In the genomic region with DNA sequence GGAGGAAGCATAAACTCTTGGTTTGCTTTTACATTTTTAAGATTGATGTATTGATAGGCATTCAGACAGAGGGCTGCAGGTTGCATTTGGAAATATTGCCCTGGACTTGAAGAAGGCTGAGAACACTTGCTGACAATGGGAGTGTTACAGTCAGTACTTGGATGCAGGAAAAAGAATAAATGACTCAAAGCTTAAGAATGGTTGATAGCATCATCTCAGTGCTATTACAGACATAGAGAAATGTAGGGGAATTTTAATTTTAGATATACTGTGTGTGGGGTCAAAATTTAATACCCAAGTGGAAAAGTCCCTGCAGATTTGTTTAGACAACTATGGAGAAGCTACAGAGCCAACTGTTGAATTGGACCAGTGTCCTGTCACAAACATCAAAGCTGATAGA, we compare ENCODE assay signal across 20 cellular contexts.
"Had no signal": no experiment of that assay in that cellular context is flagged by ENCODE, and none has a peak within 500 bp of the region (broad histone marks: within the 10 kb centered on the region; RNA-seq: fewer than 3 reads in every experiment).

No MANE protein-coding gene starts in this region.

- H3K9me3 ChIP-seq: gastroesophageal sphincter, heart right ventricle, transverse colon had no signal

- H3K36me3 ChIP-seq: gastroesophageal sphincter, heart right ventricle, transverse colon had no signal

- H3K4me3 ChIP-seq: coronary artery, gastroesophageal sphincter, heart right ventricle, lung, transverse colon had no signal

- H3K4me1 ChIP-seq: gastroesophageal sphincter, heart right ventricle, transverse colon had no signal

- H3K4me1 Mint-ChIP-seq: activated CD4-positive, alpha-beta T cell treated with anti-CD3 and anti-CD28 coated beads, Interleukin-2, amount 10 ng/mL, durations not matched to agents 24 days and 14 days; activated naive CD8-positive, alpha-beta T cell treated with anti-CD3 and anti-CD28 coated beads, Interleukin-2, amount 10 ng/mL, durations not matched to agents 7 days and 5 days; activated T-helper 17 cell treated with anti-CD3 and anti-CD28 coated beads, Interleukin-2, amount 50 U/mL, for 72 hours; nephron had no signal

- H3K27me3 ChIP-seq: gastroesophageal sphincter, heart right ventricle, transverse colon had no signal

- DNase-seq: activated CD4-positive, alpha-beta T cell treated with anti-CD3 and anti-CD28 coated beads, Interleukin-2, amount 10 ng/mL, durations not matched to agents 24 days and 14 days; activated CD8-positive, alpha-beta T cell treated with anti-CD3 and anti-CD28 coated beads for 36 hours; activated naive CD4-positive, alpha-beta T cell; activated naive CD8-positive, alpha-beta T cell treated with anti-CD3 and anti-CD28 coated beads, Interleukin-2, amount 10 ng/mL, durations not matched to agents 7 days and 5 days; activated T-cell treated with anti-CD3 and anti-CD28 coated beads, Interleukin-2, amount 50 U/mL, for 1 hour; erythroblast; heart right ventricle; nucleus accumbens; retina; stimulated activated CD4-positive, alpha-beta T cell treated with anti-CD3 and anti-CD28 coated beads, Interleukin-15, amount 100 ng/mL, for 24 hours; stimulated activated CD4-positive, alpha-beta T cell treated with anti-CD3 and anti-CD28 coated beads, Interleukin-2, amount 100 ng/mL, for 48 hours; transverse colon had no signal

- H3K27me3 Mint-ChIP-seq: activated CD4-positive, alpha-beta T cell treated with anti-CD3 and anti-CD28 coated beads, Interleukin-2, amount 10 ng/mL, durations not matched to agents 24 days and 14 days; activated CD8-positive, alpha-beta T cell treated with anti-CD3 and anti-CD28 coated beads for 36 hours; activated naive CD8-positive, alpha-beta T cell treated with anti-CD3 and anti-CD28 coated beads, Interleukin-2, amount 10 ng/mL, durations not matched to agents 7 days and 5 days; activated T-helper 17 cell treated with anti-CD3 and anti-CD28 coated beads, Interleukin-2, amount 50 U/mL, for 72 hours; stimulated activated naive CD8-positive, alpha-beta T cell treated with anti-CD3 and anti-CD28 coated beads, Interleukin-15, Interleukin-2, amounts not matched to agents 100 ng/mL and 50 ng/mL, for 24 hours had no signal

- H3K36me3 Mint-ChIP-seq: activated naive CD8-positive, alpha-beta T cell treated with anti-CD3 and anti-CD28 coated beads, Interleukin-2, amount 10 ng/mL, durations not matched to agents 7 days and 5 days; mesothelial cell of epicardium had no signal

- H3K9me3 Mint-ChIP-seq: activated CD4-positive, alpha-beta T cell treated with anti-CD3 and anti-CD28 coated beads, Interleukin-2, amount 10 ng/mL, durations not matched to agents 24 days and 14 days; activated CD8-positive, alpha-beta T cell treated with anti-CD3 and anti-CD28 coated beads for 36 hours; mesothelial cell of epicardium; nephron; T-helper 1 cell treated with Interleukin-12 subunit alpha and Interleukin-12 subunit beta and Interleukin-4 antibody, amounts not matched to agents 30 μg/mL and 1 μg/mL, for 36 hours had no signal

- ATAC-seq: activated CD8-positive, alpha-beta T cell treated with anti-CD3 and anti-CD28 coated beads for 36 hours; activated T-helper 17 cell treated with anti-CD3 and anti-CD28 coated beads, Interleukin-2, amount 50 U/mL, for 72 hours; gastroesophageal sphincter; heart right ventricle had no signal

- H3K27ac Mint-ChIP-seq: activated CD4-positive, alpha-beta T cell treated with anti-CD3 and anti-CD28 coated beads, Interleukin-2, amount 10 ng/mL, durations not matched to agents 24 days and 14 days; activated CD8-positive, alpha-beta T cell treated with anti-CD3 and anti-CD28 coated beads for 36 hours; activated naive CD8-positive, alpha-beta T cell treated with anti-CD3 and anti-CD28 coated beads, Interleukin-2, amount 10 ng/mL, durations not matched to agents 7 days and 5 days; activated T-helper 17 cell treated with anti-CD3 and anti-CD28 coated beads, Interleukin-2, amount 50 U/mL, for 72 hours; mesothelial cell of epicardium; nephron; stimulated activated naive CD8-positive, alpha-beta T cell treated with anti-CD3 and anti-CD28 coated beads, Interleukin-15, Interleukin-2, amounts not matched to agents 100 ng/mL and 50 ng/mL, for 24 hours; T-helper 1 cell treated with Interleukin-12 subunit alpha and Interleukin-12 subunit beta and Interleukin-4 antibody, amounts not matched to agents 30 μg/mL and 1 μg/mL, for 36 hours had no signal

- H3K27ac ChIP-seq: coronary artery, gastroesophageal sphincter, heart right ventricle, transverse colon had no signal

- H3K4me3 Mint-ChIP-seq: activated CD4-positive, alpha-beta T cell treated with anti-CD3 and anti-CD28 coated beads, Interleukin-2, amount 10 ng/mL, durations not matched to agents 24 days and 14 days; activated CD8-positive, alpha-beta T cell treated with anti-CD3 and anti-CD28 coated beads for 36 hours; activated naive CD8-positive, alpha-beta T cell treated with anti-CD3 and anti-CD28 coated beads, Interleukin-2, amount 10 ng/mL, durations not matched to agents 7 days and 5 days; activated T-helper 17 cell treated with anti-CD3 and anti-CD28 coated beads, Interleukin-2, amount 50 U/mL, for 72 hours; mesothelial cell of epicardium; nephron; stimulated activated naive CD8-positive, alpha-beta T cell treated with anti-CD3 and anti-CD28 coated beads, Interleukin-15, Interleukin-2, amounts not matched to agents 100 ng/mL and 50 ng/mL, for 24 hours; T-helper 1 cell treated with Interleukin-12 subunit alpha and Interleukin-12 subunit beta and Interleukin-4 antibody, amounts not matched to agents 30 μg/mL and 1 μg/mL, for 36 hours had no signal
